In genomic region chr3:144244662-144245061, GRCh38 we compare ENCODE assay signal across 18 cellular contexts.
DNase-seq lines count a peak whose midpoint lies in the region; ATAC-seq, FAIRE-seq and TF ChIP-seq lines count a peak whose summit lies in the region.
"Had no signal": no experiment of that assay in that cellular context is flagged by ENCODE, and none has a peak within 500 bp of the region (broad histone marks: within the 10 kb centered on the region; RNA-seq: fewer than 3 reads in every experiment).

No MANE protein-coding gene starts in this region.

- CTCF ChIA-PET in activated CD4-positive, alpha-beta T cell treated with anti-CD3 and anti-CD28 coated beads for 36 hours (lab: Charles Lee), result interaction anchor here (0.5 to 0.9 kb wide), 2 partner anchors 10 to 25 kb away, joined by 3 read pairs; no protein-coding TSS in a partner anchor
- CTCF ChIA-PET in activated CD4-positive, alpha-beta T cell treated with anti-CD3 and anti-CD28 coated beads, Interleukin-2, amount 10 ng/mL, durations not matched to agents 7 days and 5 days (lab: Charles Lee), result no interaction called here
- CTCF ChIA-PET in GM12878 (lab: Yijun Ruan, JAX), result no interaction called here

- H2BK5ac ChIP-seq in H9 (ENCODE audit: insufficient read length, low read length), result no peak overlapping the region

- in situ Hi-C loops in GM12878 (cut with MboI), result no loop called here

- no CpG with 5 or more reads among the region's 3 CpGs for WGBS in H9 (ENCODE audit: extremely low coverage, insufficient read length, low lambda C conversion rate)
- WGBS in GM12878 (ENCODE audit: insufficient coverage, insufficient replicate concordance, low lambda C conversion rate, missing lambda C conversion rate), result 54% methylated on average over 3 of the region's 3 CpGs

- BruUV-seq in GM12878 (replicated peaks; lab: Mats Ljungman, UMichigan), result no TSS peak

- TF ChIP-seq CTCF in H9 (conservative IDR thresholded peaks at IDR 0.05), result peak; percentile 50; the same call in 2 of the 3 replicates
- peak in 2 of 3 experiments; percentile 6 to 11; a peak in 1 of 6 replicates for TF ChIP-seq CTCF in GM12878 (IDR thresholded peaks at IDR 0.05 in 2 of 3, conservative IDR thresholded peaks at IDR 0.05 in 1 of 3; ENCODE audit: control insufficient read depth in 2 of 3, extremely low read depth in 1 of 3, insufficient read depth in 1 of 3, low read depth in 3 of 3, low read length in 3 of 3)

- no peaks in the 10 kb centered on the region for H3K79me1 ChIP-seq in H9 (ENCODE audit: insufficient read depth, low read depth, low read length, poor library complexity, severe bottlenecking)

- peaks cover 3% of the 10 kb centered on the region for H3K27me3 Mint-ChIP-seq in activated CD4-positive, alpha-beta T cell treated with anti-CD3 and anti-CD28 coated beads for 36 hours
- peaks cover 3% of the 10 kb centered on the region for H3K27me3 Mint-ChIP-seq in activated CD4-positive, alpha-beta T cell treated with anti-CD3 and anti-CD28 coated beads, Interleukin-2, amount 10 ng/mL, durations not matched to agents 7 days and 5 days
- no peaks in the 10 kb centered on the region for H3K27me3 Mint-ChIP-seq in H9 (ENCODE audit: low read depth)
- H3K27me3 Mint-ChIP-seq in naive thymus-derived CD8-positive, alpha-beta T cell, result peaks cover 0 to 16% (median 4%) of the 10 kb centered on the region in 5 donors

- no peak overlapping the region for H3K4me2 ChIP-seq in H9 (ENCODE audit: insufficient read depth, insufficient read length, low read length)
- H3K4me2 ChIP-seq in GM12878 (ENCODE audit: control insufficient read depth, insufficient read depth), result no peak overlapping the region
- H3K4me2 ChIP-seq: BLaER1 treated with 17β-estradiol and CSF1 and Interleukin-3, amounts not matched to agents 10 nM and 100 nM had no signal

- H3K9ac ChIP-seq in H9 (ENCODE audit: extremely low read depth, insufficient read length, low read length) (no peak overlapping the region), GM12878 (ENCODE audit: control insufficient read depth, insufficient read depth, low read length) (no peak overlapping the region)
- H3K9ac ChIP-seq: BLaER1 treated with 17β-estradiol and CSF1 and Interleukin-3, amounts not matched to agents 10 nM and 100 nM had no signal

- H3K9me3 Mint-ChIP-seq in activated CD4-positive, alpha-beta T cell treated with anti-CD3 and anti-CD28 coated beads for 36 hours (ENCODE audit: low read depth), result no peaks in the 10 kb centered on the region
- no peaks in the 10 kb centered on the region for H3K9me3 Mint-ChIP-seq in activated CD4-positive, alpha-beta T cell treated with anti-CD3 and anti-CD28 coated beads, Interleukin-2, amount 10 ng/mL, durations not matched to agents 7 days and 5 days
- H3K9me3 Mint-ChIP-seq in H9, result no peaks in the 10 kb centered on the region
- peaks cover 0 to 12% (median 0%) of the 10 kb centered on the region in 9 donors for H3K9me3 Mint-ChIP-seq in naive thymus-derived CD8-positive, alpha-beta T cell

- H2AFZ ChIP-seq in H9 (ENCODE audit: low read length), result no peak overlapping the region
- H2AFZ ChIP-seq in GM12878 (ENCODE audit: control insufficient read depth, low read depth, low read length), result no peak overlapping the region

- H3K36me3 Mint-ChIP-seq in activated CD4-positive, alpha-beta T cell treated with anti-CD3 and anti-CD28 coated beads for 36 hours (ENCODE audit: low read depth), result no peaks in the 10 kb centered on the region
- no peaks in the 10 kb centered on the region for H3K36me3 Mint-ChIP-seq in activated CD4-positive, alpha-beta T cell treated with anti-CD3 and anti-CD28 coated beads, Interleukin-2, amount 10 ng/mL, durations not matched to agents 7 days and 5 days (ENCODE audit: low read depth)
- H3K36me3 Mint-ChIP-seq in H9 (ENCODE audit: insufficient read depth in 1 of 3, low read depth in 3 of 3), result no peaks in the 10 kb centered on the region
- H3K36me3 Mint-ChIP-seq in naive thymus-derived CD8-positive, alpha-beta T cell, result no peaks in the 10 kb centered on the region

- no peak overlapping the region for H3K14ac ChIP-seq in H9 (ENCODE audit: insufficient read depth, low read length)

- no peak overlapping the region for H4K91ac ChIP-seq in H9 (ENCODE audit: insufficient read length, low read depth, low read length)

- H4K20me1 ChIP-seq in H9 (ENCODE audit: control insufficient read depth, insufficient read depth, insufficient read length) (no peaks in the 10 kb centered on the region), GM12878 (ENCODE audit: control insufficient read depth, insufficient read depth) (no peaks in the 10 kb centered on the region)
- H4K20me1 ChIP-seq: BLaER1 treated with 17β-estradiol and CSF1 and Interleukin-3, amounts not matched to agents 10 nM and 100 nM had no signal

- H2BK12ac ChIP-seq in H9 (ENCODE audit: insufficient read length, low read depth, low read length), result no peak overlapping the region

- ATAC-seq in activated CD4-positive, alpha-beta T cell treated with anti-CD3 and anti-CD28 coated beads for 36 hours, result no peak
- no peak; the same call in 2 of the 3 replicates for ATAC-seq in GM12878
- no peak for ATAC-seq in naive thymus-derived CD8-positive, alpha-beta T cell
- ATAC-seq: K562 had no signal

- H3K4me3 ChIP-seq in GM12878, result no peak overlapping the region
- H3K4me3 ChIP-seq: BLaER1 treated with 17β-estradiol and CSF1 and Interleukin-3, amounts not matched to agents 10 nM and 100 nM; K562; Peyer's patch had no signal

- H3K23ac ChIP-seq in H9 (ENCODE audit: insufficient read length, low read depth, low read length), result no peak overlapping the region

- no peaks in the 10 kb centered on the region for H3K79me2 ChIP-seq in H9 (ENCODE audit: insufficient read depth, low read length)
- no peaks in the 10 kb centered on the region for H3K79me2 ChIP-seq in GM12878 (ENCODE audit: control insufficient read depth, insufficient read depth, low read length)

- H3K4me1 Mint-ChIP-seq in activated CD4-positive, alpha-beta T cell treated with anti-CD3 and anti-CD28 coated beads for 36 hours, result no peaks in the 10 kb centered on the region
- H3K4me1 Mint-ChIP-seq in activated CD4-positive, alpha-beta T cell treated with anti-CD3 and anti-CD28 coated beads, Interleukin-2, amount 10 ng/mL, durations not matched to agents 7 days and 5 days, result no peaks in the 10 kb centered on the region
- H3K4me1 Mint-ChIP-seq in H9, result no peaks in the 10 kb centered on the region
- H3K4me1 Mint-ChIP-seq in naive thymus-derived CD8-positive, alpha-beta T cell, result peaks cover 0 to 2% (median 0%) of the 10 kb centered on the region in 4 donors

- no peak overlapping the region for H2BK20ac ChIP-seq in H9 (ENCODE audit: low read depth, low read length, poor library complexity, severe bottlenecking)

- DNase-seq in activated CD4-positive, alpha-beta T cell treated with anti-CD3 and anti-CD28 coated beads for 36 hours, result peak; percentile 4
- DNase-seq in activated CD4-positive, alpha-beta T cell treated with anti-CD3 and anti-CD28 coated beads, Interleukin-2, amount 10 ng/mL, durations not matched to agents 7 days and 5 days, result no peak
- DNase-seq in H9, result peak; percentile 40
- DNase-seq in GM12878 (ENCODE audit: low read depth, low spot score), result no peak
- no peak for DNase-seq in HCEC 1CT
- DNase-seq in epidermal melanocyte (ENCODE audit: insufficient read length, low spot score), result no peak
- DNase-seq in naive thymus-derived CD8-positive, alpha-beta T cell, result no peak
- DNase-seq in NCI-H226, result no peak
- DNase-seq: 8988T, EL, HFFc6, NCI-H1092 treated with DMSO at 0.1 percent for 48 hours, NCI-H1694 treated with DMSO at 0.1 percent for 48 hours, NCI-H82, Peyer's patch, SHP77 treated with DMSO at 0.1 percent for 48 hours had no signal

- 0 out of 2 replicates have a peak, but pooled peaks have one; percentile 23 for TF ChIP-seq RAD21 in GM12878 (IDR thresholded peaks at IDR 0.05; ENCODE audit: insufficient read depth, low read depth, low read length)

- no peak overlapping the region for H3K18ac ChIP-seq in H9 (ENCODE audit: insufficient read length, low read depth, low read length)

- H3K23me2 ChIP-seq in H9 (ENCODE audit: insufficient read length, low read depth, low read length, poor library complexity, severe bottlenecking), result no peaks in the 10 kb centered on the region

- no peak overlapping the region for H2BK120ac ChIP-seq in H9 (ENCODE audit: low read depth, low read length, poor library complexity, severe bottlenecking)

- no peaks in the 10 kb centered on the region for H3K36me3 ChIP-seq in GM12878 (ENCODE audit: control insufficient read depth in 2 of 2, insufficient read depth in 2 of 2, low read length in 1 of 2)
- H3K36me3 ChIP-seq: BLaER1 treated with 17β-estradiol and CSF1 and Interleukin-3, amounts not matched to agents 10 nM and 100 nM; Peyer's patch had no signal

- TF ChIP-seq EP300 in GM12878 (IDR thresholded peaks at IDR 0.05; ENCODE audit: borderline replicate concordance in 1 of 2, control insufficient read depth in 1 of 2, low read depth in 2 of 2, low read length in 2 of 2), result no peak

- H3K27me3 ChIP-seq in H9 (ENCODE audit: insufficient read depth, low read length), result no peaks in the 10 kb centered on the region
- no peaks in the 10 kb centered on the region for H3K27me3 ChIP-seq in GM12878 (replicated peaks in 1 of 2; ENCODE audit: control insufficient read depth in 2 of 2, insufficient read depth in 2 of 2, low read length in 1 of 2)
- H3K27me3 ChIP-seq: BLaER1 treated with 17β-estradiol and CSF1 and Interleukin-3, amounts not matched to agents 10 nM and 100 nM; Peyer's patch had no signal

- no peak overlapping the region for H3K4ac ChIP-seq in H9 (ENCODE audit: low read depth, low read length)

- no peaks in the 10 kb centered on the region for H3K4me1 ChIP-seq in H9 (ENCODE audit: insufficient read depth, low read length)
- no peaks in the 10 kb centered on the region for H3K4me1 ChIP-seq in GM12878 (ENCODE audit: control insufficient read depth, insufficient read depth, low read length)
- H3K4me1 ChIP-seq: BLaER1 treated with 17β-estradiol and CSF1 and Interleukin-3, amounts not matched to agents 10 nM and 100 nM; Peyer's patch had no signal

- no peak for FAIRE-seq in GM12878 (lab: Jason Lieb, UNC)
- FAIRE-seq: K562 had no signal

- intact Hi-C loops in activated CD4-positive, alpha-beta T cell treated with anti-CD3 and anti-CD28 coated beads for 36 hours (cut with DNase I, micrococcal nuclease), result no loop called here
- intact Hi-C loops in GM12878 (cut with micrococcal nuclease; ENCODE audit: unreplicated experiment), result no loop called here

- no peak overlapping the region for H2BK15ac ChIP-seq in H9 (ENCODE audit: low read depth, low read length)

- H2AK5ac ChIP-seq in H9 (ENCODE audit: insufficient read length, low read length), result no peak overlapping the region

- POLR2A ChIA-PET in activated CD4-positive, alpha-beta T cell treated with anti-CD3 and anti-CD28 coated beads for 36 hours (lab: Charles Lee), result no interaction called here
- POLR2A ChIA-PET in activated CD4-positive, alpha-beta T cell treated with anti-CD3 and anti-CD28 coated beads, Interleukin-2, amount 10 ng/mL, durations not matched to agents 7 days and 5 days (lab: Charles Lee), result no interaction called here
- POLR2A ChIA-PET in GM12878 (lab: Charles Lee), result no interaction called here
- POLR2A ChIA-PET in naive thymus-derived CD8-positive, alpha-beta T cell (lab: Charles Lee), result no interaction called here

- SMC1A ChIA-PET in GM12878 (lab: Charles Lee; ENCODE audit: uncharacterized antibody, unreplicated experiment), result interaction anchor here (1.0 to 1.3 kb wide), 3 partner anchors 9 to 11 kb away, joined by 3 to 4 read pairs (median 3); no protein-coding TSS in a partner anchor

- H3K27ac Mint-ChIP-seq in activated CD4-positive, alpha-beta T cell treated with anti-CD3 and anti-CD28 coated beads for 36 hours, result no peak overlapping the region
- H3K27ac Mint-ChIP-seq in activated CD4-positive, alpha-beta T cell treated with anti-CD3 and anti-CD28 coated beads, Interleukin-2, amount 10 ng/mL, durations not matched to agents 7 days and 5 days, result no peak overlapping the region
- no peak overlapping the region for H3K27ac Mint-ChIP-seq in H9
- H3K27ac Mint-ChIP-seq in naive thymus-derived CD8-positive, alpha-beta T cell, result no peak overlapping the region
- H3K27ac Mint-ChIP-seq: HFFc6 had no signal

- no peak overlapping the region for H3T11ph ChIP-seq in H9 (ENCODE audit: low read length)

- H3K27ac ChIP-seq in H9 (ENCODE audit: insufficient read length, low read depth, low read length) (no peak overlapping the region), GM12878 (ENCODE audit: control insufficient read depth, insufficient read depth) (no peak overlapping the region)
- H3K27ac ChIP-seq: BLaER1 treated with 17β-estradiol and CSF1 and Interleukin-3, amounts not matched to agents 10 nM and 100 nM; Peyer's patch had no signal

- H3K9me3 ChIP-seq in H9 (ENCODE audit: control insufficient read depth, low read depth, low read length) (no peaks in the 10 kb centered on the region), GM12878 (replicated peaks; ENCODE audit: control insufficient read depth, insufficient read depth, low read length) (no peaks in the 10 kb centered on the region)
- H3K9me3 ChIP-seq: BLaER1 treated with 17β-estradiol and CSF1 and Interleukin-3, amounts not matched to agents 10 nM and 100 nM; Peyer's patch had no signal

- H4K8ac ChIP-seq in H9 (replicated peaks; ENCODE audit: insufficient read length, low read depth, low read length), result no peak overlapping the region

- RAD21 ChIA-PET in GM12878 (lab: Charles Lee; ENCODE audit: unreplicated experiment), result no interaction called here

- no peak overlapping the region for H3K56ac ChIP-seq in H9 (ENCODE audit: insufficient read length, low read depth, low read length)

- H4K5ac ChIP-seq in H9 (ENCODE audit: insufficient read length, low read depth, low read length), result no peak overlapping the region

- no peak overlapping the region for H3K4me3 Mint-ChIP-seq in activated CD4-positive, alpha-beta T cell treated with anti-CD3 and anti-CD28 coated beads for 36 hours
- no peak overlapping the region for H3K4me3 Mint-ChIP-seq in activated CD4-positive, alpha-beta T cell treated with anti-CD3 and anti-CD28 coated beads, Interleukin-2, amount 10 ng/mL, durations not matched to agents 7 days and 5 days
- H3K4me3 Mint-ChIP-seq in H9, result no peak overlapping the region
- no peak overlapping the region for H3K4me3 Mint-ChIP-seq in naive thymus-derived CD8-positive, alpha-beta T cell
- H3K4me3 Mint-ChIP-seq: HFFc6 had no signal

- no peak for TF ChIP-seq POLR2A in GM12878 (IDR thresholded peaks at IDR 0.05; ENCODE audit: low read depth, low read length)

Comparison
In these comparisons a context has a peak if more than half of its experiments do, and no peak if none do; other contexts are left out.
1. DNase-seq: peak in activated CD4-positive, alpha-beta T cell treated with anti-CD3 and anti-CD28 coated beads for 36 hours (single experiment) and H9 (single experiment); none in activated CD4-positive, alpha-beta T cell treated with anti-CD3 and anti-CD28 coated beads, Interleukin-2, amount 10 ng/mL, durations not matched to agents 7 days and 5 days (single experiment), GM12878 (single experiment), HCEC 1CT (single experiment), epidermal melanocyte (single experiment), naive thymus-derived CD8-positive, alpha-beta T cell (0 of 10) and NCI-H226 (single experiment).